In genomic region chr5:103808464-103809106, GRCh38 we compare ENCODE assay signal across 8 cellular contexts.
A peak's percentile ranks its signal among the peaks of the same experiment; 100 is the strongest.
DNase-seq lines count a peak whose midpoint lies in the region; ATAC-seq and TF ChIP-seq lines count a peak whose summit lies in the region.

No MANE protein-coding gene starts in this region.

- H3K4me1 Mint-ChIP-seq in activated T-helper 17 cell treated with anti-CD3 and anti-CD28 coated beads, Interleukin-2, amount 50 U/mL, for 72 hours, result no peaks in the 10 kb centered on the region

- peak; percentile 93 for TF ChIP-seq RAD21 in IMR-90 (IDR thresholded peaks at IDR 0.05; ENCODE audit: low read length)

- no peak overlapping the region for H3K14ac ChIP-seq in IMR-90 (replicated peaks; ENCODE audit: low read depth, low read length)

- no peak overlapping the region for H3K23ac ChIP-seq in IMR-90 (ENCODE audit: low read depth, low read length)

- H4K91ac ChIP-seq in IMR-90 (ENCODE audit: insufficient read depth, low read depth, low read length), result no peak overlapping the region

- in situ Hi-C loops in IMR-90 (cut with MboI; ENCODE audit: low sequenced_read_pairs), result loop anchor here (5.0 to 25.0 kb wide), 2 partner anchors 369 to 604 kb away; no protein-coding TSS in a partner anchor

- no peak overlapping the region for H3K18ac ChIP-seq in IMR-90 (ENCODE audit: low read depth, low read length)

- no peaks in the 10 kb centered on the region for H3K9me3 ChIP-seq in IMR-90 (ENCODE audit: control insufficient read depth, insufficient read depth, low read length)
- no peaks in the 10 kb centered on the region for H3K9me3 ChIP-seq in NT2/D1 (ENCODE audit: insufficient read depth, low read length)
- no peaks in the 10 kb centered on the region for H3K9me3 ChIP-seq in colonic mucosa

- H3K4me2 ChIP-seq in IMR-90 (ENCODE audit: low read depth, low read length), result no peak overlapping the region

- H3K27ac ChIP-seq in IMR-90 (ENCODE audit: insufficient read depth, low read length) (no peak overlapping the region), colonic mucosa (no peak overlapping the region)

- no peak overlapping the region for H3K4me3 ChIP-seq in IMR-90 (ENCODE audit: insufficient read depth, low read depth, low read length)
- H3K4me3 ChIP-seq in NT2/D1 (ENCODE audit: insufficient read length, low read depth), result no peak overlapping the region
- no peak overlapping the region for H3K4me3 ChIP-seq in colonic mucosa

- H2AFZ ChIP-seq in IMR-90 (replicated peaks; ENCODE audit: low read length, poor library complexity), result no peak overlapping the region

- H2AK5ac ChIP-seq in IMR-90 (ENCODE audit: low read depth, low read length), result no peak overlapping the region

- WGBS in IMR-90 (ENCODE audit: extremely low coverage in 2 of 2, insufficient read length in 1 of 2), 2 experiments, result no CpG with 5 or more reads among the region's 3 CpGs

- no peak overlapping the region for H2BK5ac ChIP-seq in IMR-90 (ENCODE audit: low read depth, low read length, poor library complexity, severe bottlenecking)

- no peaks in the 10 kb centered on the region for H4K20me1 ChIP-seq in IMR-90 (ENCODE audit: insufficient read depth, low read length)

- POLR2A ChIA-PET in IMR-90 (lab: Charles Lee; ENCODE audit: unreplicated experiment), result no interaction called here

- H3K4ac ChIP-seq in IMR-90 (ENCODE audit: low read depth, low read length), result no peak overlapping the region

- H3K9ac ChIP-seq in IMR-90 (ENCODE audit: low read depth, low read length) (no peak overlapping the region), NT2/D1 (ENCODE audit: insufficient read length, low read depth) (no peak overlapping the region), colonic mucosa (ENCODE audit: low read depth in 2 of 2, low read length in 2 of 2) (no peak overlapping the region)

- no peak overlapping the region for H2BK20ac ChIP-seq in IMR-90 (ENCODE audit: low read depth, low read length)

- CTCF ChIA-PET in IMR-90 (lab: Yijun Ruan, JAX), result interaction anchor here (0.7 to 1.2 kb wide), 3 partner anchors 34 to 370 kb away, joined by 3 to 8 read pairs (median 3); no protein-coding TSS in a partner anchor

- no peak overlapping the region for H2AK9ac ChIP-seq in IMR-90 (replicated peaks; ENCODE audit: low read depth, low read length, poor library complexity)

- H2BK120ac ChIP-seq in IMR-90 (ENCODE audit: low read depth, low read length), result no peak overlapping the region

- H3K27ac Mint-ChIP-seq in activated T-helper 17 cell treated with anti-CD3 and anti-CD28 coated beads, Interleukin-2, amount 50 U/mL, for 72 hours, result no peak overlapping the region

- intact Hi-C loops in IMR-90 (cut with micrococcal nuclease), result loop anchor here (1.0 to 5.0 kb wide), 3 partner anchors 222 to 604 kb away; no protein-coding TSS in a partner anchor
- intact Hi-C loops in colonic mucosa (cut with DNase I), result loop anchor here (10.0 kb wide), 1 partner anchor 376 kb away; no protein-coding TSS in a partner anchor

- TF ChIP-seq POLR2A in IMR-90 (IDR thresholded peaks at IDR 0.05; ENCODE audit: low read depth, low read length), result no peak

- H3K4me1 ChIP-seq in IMR-90 (ENCODE audit: control insufficient read depth, insufficient read depth, low read length), result no peaks in the 10 kb centered on the region
- H3K4me1 ChIP-seq in NT2/D1 (ENCODE audit: insufficient read depth, insufficient read length), result no peaks in the 10 kb centered on the region
- no peaks in the 10 kb centered on the region for H3K4me1 ChIP-seq in colonic mucosa

- no peaks in the 10 kb centered on the region for H3K9me1 ChIP-seq in IMR-90 (ENCODE audit: insufficient read depth, low read length)

- BruUV-seq in IMR-90 (replicated peaks; lab: Mats Ljungman, UMichigan), result no TSS peak

- H3K36me3 ChIP-seq in IMR-90 (ENCODE audit: control insufficient read depth, insufficient read depth, low read length) (no peaks in the 10 kb centered on the region), NT2/D1 (ENCODE audit: insufficient read depth, insufficient read length, low read length) (no peaks in the 10 kb centered on the region), colonic mucosa (no peaks in the 10 kb centered on the region)

- no peaks in the 10 kb centered on the region for H3K27me3 Mint-ChIP-seq in activated T-helper 17 cell treated with anti-CD3 and anti-CD28 coated beads, Interleukin-2, amount 50 U/mL, for 72 hours

- no peak overlapping the region for H3K4me3 Mint-ChIP-seq in activated T-helper 17 cell treated with anti-CD3 and anti-CD28 coated beads, Interleukin-2, amount 50 U/mL, for 72 hours

- H3K56ac ChIP-seq in IMR-90 (ENCODE audit: extremely low read depth, insufficient read depth, low read length), result no peak overlapping the region

- H2BK15ac ChIP-seq in IMR-90 (ENCODE audit: low read depth, low read length), result no peak overlapping the region

- no peak overlapping the region for H4K8ac ChIP-seq in IMR-90 (ENCODE audit: low read depth in 2 of 2, low read length in 2 of 2)

- peak; percentile 49 for DNase-seq in EL
- peak; percentile 50 for DNase-seq in IMR-90
- peak; percentile 25 for DNase-seq in NT2/D1 (ENCODE audit: low read depth, low spot score)
- DNase-seq in colonic mucosa, result peak; percentile 21
- peak; percentile 7 for DNase-seq in middle frontal gyrus (ENCODE audit: extremely low spot score, low spot score)
- no peak for DNase-seq in activated CD8-positive, alpha-beta memory T cell treated with anti-CD3 and anti-CD28 coated beads, Interleukin-2, amount 50 U/mL, for 4 hours

- ATAC-seq in GM21576 (IDR thresholded peaks at IDR 0.05; ENCODE audit: unreplicated experiment) (peak; percentile 91), IMR-90 (ENCODE audit: low read depth) (peak; percentile 90)
- no peak for ATAC-seq in activated T-helper 17 cell treated with anti-CD3 and anti-CD28 coated beads, Interleukin-2, amount 50 U/mL, for 72 hours (replicated peaks)

- dilution Hi-C loops in IMR-90 (cut with HindIII; ENCODE audit: low sequenced_read_pairs, unreplicated experiment), result no loop called here

- H3K79me1 ChIP-seq in IMR-90 (ENCODE audit: low read depth in 1 of 2, low read length in 2 of 2), result no peaks in the 10 kb centered on the region

- H4K5ac ChIP-seq in IMR-90 (ENCODE audit: low read depth, low read length), result no peak overlapping the region

- H3K27me3 ChIP-seq in IMR-90 (ENCODE audit: control insufficient read depth, insufficient read depth, low read length) (no peaks in the 10 kb centered on the region), NT2/D1 (ENCODE audit: insufficient read depth, insufficient read length) (no peaks in the 10 kb centered on the region), colonic mucosa (no peaks in the 10 kb centered on the region)

- peak; percentile 92 for TF ChIP-seq CTCF in IMR-90 (conservative IDR thresholded peaks at IDR 0.05; ENCODE audit: low read depth, low read length)
- TF ChIP-seq CTCF in colonic mucosa (IDR thresholded peaks at IDR 0.05), result peak; percentile 81

- no peaks in the 10 kb centered on the region for H3K9me3 Mint-ChIP-seq in activated T-helper 17 cell treated with anti-CD3 and anti-CD28 coated beads, Interleukin-2, amount 50 U/mL, for 72 hours

- no peaks in the 10 kb centered on the region for H3K36me3 Mint-ChIP-seq in activated T-helper 17 cell treated with anti-CD3 and anti-CD28 coated beads, Interleukin-2, amount 50 U/mL, for 72 hours (ENCODE audit: low read depth)

TF ChIP-seq in IMR-90, 13 proteins besides CTCF, POLR2A, EP300 and RAD21:
- peak; percentile 90 for TF ChIP-seq SMC3 (IDR thresholded peaks at IDR 0.05; ENCODE audit: low read depth, low read length)
- TF ChIP-seq MAFK (IDR thresholded peaks at IDR 0.05; ENCODE audit: low read depth, low read length), result peak; percentile 41
- TF ChIP-seq MAZ (IDR thresholded peaks at IDR 0.05; ENCODE audit: borderline replicate concordance, low read depth, low read length), result no peak
